Comparison of ENCODE assay signal across 11 cellular contexts in genomic region chr3:158167737-158168469, GRCh38. TPM values are rescaled to one million over a fixed set of nuclear protein-coding genes. Genes with fewer than 3 reads are reported as not detected.
A peak's percentile ranks its signal among the peaks of the same experiment; 100 is the strongest.
DNase-seq lines count a peak whose midpoint lies in the region; ATAC-seq and FAIRE-seq lines count a peak whose summit lies in the region.
"Had no signal": no experiment of that assay in that cellular context is flagged by ENCODE, and none has a peak within 500 bp of the region (broad histone marks: within the 10 kb centered on the region; RNA-seq: fewer than 3 reads in every experiment).

No MANE protein-coding gene starts in this region.

- peak; percentile 58 for FAIRE-seq in GM19239 (lab: Jason Lieb, UNC)

- peak; percentile 99 for DNase-seq in A172 (ENCODE audit: low spot score)
- no peak for DNase-seq in GM19239 (ENCODE audit: insufficient read length, low spot score)
- peak; percentile 87 for DNase-seq in SIG-M5 treated with dmso at 0.1 percent for 504 hours (lab: John Stamatoyannopoulos, UW; ENCODE audit: unreplicated experiment)
- DNase-seq in fibroblast of peridontal ligament (ENCODE audit: extremely low read depth) = peak; percentile 98
- DNase-seq in putamen (ENCODE audit: low spot score) = no peak
- DNase-seq in activated T-helper 2 cell treated with anti-CD3 and anti-CD28 coated beads, Interferon-gamma antibody, Interleukin-2, Interleukin-4, amounts not matched to agents 10 μg/mL and 5 μg/mL and 100 μg/mL, durations not matched to agents 14 hours and 24 hours and 36 hours (ENCODE audit: low spot score) = no peak
- no peak for DNase-seq in naive thymus-derived CD8-positive, alpha-beta T cell
- DNase-seq: ovary had no signal

- no peak overlapping the region for H3K4me3 Mint-ChIP-seq in activated T-helper 2 cell treated with anti-CD3 and anti-CD28 coated beads, Interferon-gamma antibody, Interleukin-2, Interleukin-4, amounts not matched to agents 10 μg/mL and 5 μg/mL and 100 μg/mL, durations not matched to agents 14 hours and 24 hours and 36 hours (ENCODE audit: low read depth)
- H3K4me3 Mint-ChIP-seq in naive thymus-derived CD8-positive, alpha-beta T cell = no peak overlapping the region
- H3K4me3 Mint-ChIP-seq: activated naive CD4-positive, alpha-beta T cell treated with anti-CD3 and anti-CD28 coated beads, Interleukin-2, amount 50 U/mL, for 24 hours; IgD-negative memory B cell had no signal

- POLR2A ChIA-PET in naive thymus-derived CD8-positive, alpha-beta T cell (lab: Charles Lee) = no interaction called here

- ATAC-seq in GM19395 (IDR thresholded peaks at IDR 0.05; ENCODE audit: unreplicated experiment) = no peak
- ATAC-seq in naive thymus-derived CD8-positive, alpha-beta T cell = no peak

- peaks cover 7% of the 10 kb centered on the region for H3K4me1 Mint-ChIP-seq in activated T-helper 2 cell treated with anti-CD3 and anti-CD28 coated beads, Interferon-gamma antibody, Interleukin-2, Interleukin-4, amounts not matched to agents 10 μg/mL and 5 μg/mL and 100 μg/mL, durations not matched to agents 14 hours and 24 hours and 36 hours (ENCODE audit: low read depth)
- H3K4me1 Mint-ChIP-seq in naive thymus-derived CD8-positive, alpha-beta T cell = peaks cover 2 to 12% (median 9%) of the 10 kb centered on the region in 4 donors
- H3K4me1 Mint-ChIP-seq: IgD-negative memory B cell had no signal

- no peaks in the 10 kb centered on the region for H3K27me3 Mint-ChIP-seq in activated T-helper 2 cell treated with anti-CD3 and anti-CD28 coated beads, Interferon-gamma antibody, Interleukin-2, Interleukin-4, amounts not matched to agents 10 μg/mL and 5 μg/mL and 100 μg/mL, durations not matched to agents 14 hours and 24 hours and 36 hours (ENCODE audit: low read depth)
- no peaks in the 10 kb centered on the region for H3K27me3 Mint-ChIP-seq in naive thymus-derived CD8-positive, alpha-beta T cell
- H3K27me3 Mint-ChIP-seq: activated naive CD4-positive, alpha-beta T cell treated with anti-CD3 and anti-CD28 coated beads, Interleukin-2, amount 50 U/mL, for 24 hours; IgD-negative memory B cell had no signal

- intact Hi-C loops in activated T-helper 2 cell treated with anti-CD3 and anti-CD28 coated beads, Interferon-gamma antibody, Interleukin-2, Interleukin-4, amounts not matched to agents 10 μg/mL and 5 μg/mL and 100 μg/mL, durations not matched to agents 14 hours and 24 hours and 36 hours (cut with micrococcal nuclease) = loop anchor here (2.0 kb wide), 1 partner anchor 57 kb away; the partner anchor contains the start of gene RSRC1

- no peak overlapping the region for H3K27ac Mint-ChIP-seq in activated T-helper 2 cell treated with anti-CD3 and anti-CD28 coated beads, Interferon-gamma antibody, Interleukin-2, Interleukin-4, amounts not matched to agents 10 μg/mL and 5 μg/mL and 100 μg/mL, durations not matched to agents 14 hours and 24 hours and 36 hours
- H3K27ac Mint-ChIP-seq in naive thymus-derived CD8-positive, alpha-beta T cell = no peak overlapping the region
- H3K27ac Mint-ChIP-seq: activated naive CD4-positive, alpha-beta T cell treated with anti-CD3 and anti-CD28 coated beads, Interleukin-2, amount 50 U/mL, for 24 hours; IgD-negative memory B cell had no signal

- H3K36me3 Mint-ChIP-seq in activated T-helper 2 cell treated with anti-CD3 and anti-CD28 coated beads, Interferon-gamma antibody, Interleukin-2, Interleukin-4, amounts not matched to agents 10 μg/mL and 5 μg/mL and 100 μg/mL, durations not matched to agents 14 hours and 24 hours and 36 hours (ENCODE audit: low read depth) = peaks cover 12% of the 10 kb centered on the region
- H3K36me3 Mint-ChIP-seq in naive thymus-derived CD8-positive, alpha-beta T cell = peaks cover 5 to 64% (median 34%) of the 10 kb centered on the region in 3 donors

- H3K9me3 Mint-ChIP-seq in activated T-helper 2 cell treated with anti-CD3 and anti-CD28 coated beads, Interferon-gamma antibody, Interleukin-2, Interleukin-4, amounts not matched to agents 10 μg/mL and 5 μg/mL and 100 μg/mL, durations not matched to agents 14 hours and 24 hours and 36 hours = no peaks in the 10 kb centered on the region
- H3K9me3 Mint-ChIP-seq in naive thymus-derived CD8-positive, alpha-beta T cell = peaks cover 0 to 8% (median 3%) of the 10 kb centered on the region in 9 donors
- H3K9me3 Mint-ChIP-seq: activated naive CD4-positive, alpha-beta T cell treated with anti-CD3 and anti-CD28 coated beads, Interleukin-2, amount 50 U/mL, for 24 hours had no signal

RNA-seq across cellular contexts. Expression of gene RSRC1, which starts 58.0 kb away (rescaled TPM):
- 93.0 and 108 TPM in 2 replicates for total RNA-seq in A172 (2014; rRNA removed; shearing (Covaris generic))
- 46.5 and 46.9 TPM in 2 replicates for total RNA-seq in activated T-helper 2 cell treated with anti-CD3 and anti-CD28 coated beads, Interferon-gamma antibody, Interleukin-2, Interleukin-4, amounts not matched to agents 10 μg/mL and 5 μg/mL and 100 μg/mL, durations not matched to agents 14 hours and 24 hours and 36 hours
- total RNA-seq in naive thymus-derived CD8-positive, alpha-beta T cell = 10 to 100 TPM; 32.6 to 36.9 TPM
- 10 to 100 TPM; 30.2 to 38.3 (median 32.6) TPM for polyA plus RNA-seq in naive thymus-derived CD8-positive, alpha-beta T cell

Comparison
In these comparisons a context has a peak if more than half of its experiments do, and no peak if none do; other contexts are left out.
1. DNase-seq: peak in A172 (single experiment), SIG-M5 treated with dmso at 0.1 percent for 504 hours (single experiment) and fibroblast of peridontal ligament (single experiment); none in GM19239 (single experiment), putamen (single experiment), activated T-helper 2 cell treated with anti-CD3 and anti-CD28 coated beads, Interferon-gamma antibody, Interleukin-2, Interleukin-4, amounts not matched to agents 10 μg/mL and 5 μg/mL and 100 μg/mL, durations not matched to agents 14 hours and 24 hours and 36 hours (single experiment) and naive thymus-derived CD8-positive, alpha-beta T cell (0 of 10).